In genomic region chr6:116772450-116772849, GRCh38 we compare ENCODE assay signal across 31 cellular contexts. TPM values are rescaled to one million over a fixed set of nuclear protein-coding genes. Genes with fewer than 3 reads are reported as not detected.
"Had no signal": no experiment of that assay in that cellular context is flagged by ENCODE, and none has a peak within 500 bp of the region (broad histone marks: within the 10 kb centered on the region; RNA-seq: fewer than 3 reads in every experiment).

No MANE protein-coding gene starts in this region.

- H3K27ac ChIP-seq: stomach, suprapubic skin, testis, thoracic aorta, thyroid gland, tibial artery, tibial nerve, transverse colon, upper lobe of left lung, upper lobe of right lung, uterus, vagina had no signal

- H3K4me3 ChIP-seq: stomach, suprapubic skin, testis, thoracic aorta, thyroid gland, tibial artery, tibial nerve, transverse colon, upper lobe of left lung, upper lobe of right lung, uterus, vagina had no signal

- FAIRE-seq: urothelium cell line had no signal

- H3K9me3 ChIP-seq: stomach, suprapubic skin, testis, thoracic aorta, thyroid gland, tibial artery, tibial nerve, transverse colon, upper lobe of left lung, upper lobe of right lung, uterus, vagina had no signal

- H3K27me3 ChIP-seq: stomach, suprapubic skin, testis, thyroid gland, tibial artery, tibial nerve, upper lobe of left lung, uterus, vagina had no signal

- H3K36me3 ChIP-seq: stomach, suprapubic skin, thoracic aorta, thyroid gland, tibial artery, tibial nerve, transverse colon, upper lobe of left lung, upper lobe of right lung, uterus, vagina had no signal

- DNase-seq: stimulated activated CD4-positive, alpha-beta T cell treated with anti-CD3 and anti-CD28 coated beads, Interleukin-2, amount 100 ng/mL, for 48 hours; stimulated activated CD4-positive, alpha-beta T cell treated with anti-CD3 and anti-CD28 coated beads, Interleukin-4, amount 100 ng/mL, for 1 hour; stimulated activated CD4-positive, alpha-beta T cell treated with anti-CD3 and anti-CD28 coated beads, Interleukin-4, amount 100 ng/mL, for 24 hours; stimulated activated CD4-positive, alpha-beta T cell treated with anti-CD3 and anti-CD28 coated beads, Interleukin-4, amount 100 ng/mL, for 4 hours; stimulated activated CD8-positive, alpha-beta memory T cell treated with anti-CD3 and anti-CD28 coated beads, Interleukin-4, amount 100 ng/mL, for 48 hours; stimulated activated naive B cell treated with anti-CD40 and anti-IgM and Interleukin-4, amounts not matched to agents 10 μg/mL and 1 μg/mL and 100 μg/mL, for 72 hours; stimulated activated naive CD4-positive, alpha-beta T cell; stimulated activated naive CD4-positive, alpha-beta T cell treated with Interleukin-2 at 50 U/mL for 16 hours; stimulated activated naive CD8-positive, alpha-beta T cell treated with anti-CD3 and anti-CD28 coated beads, Interleukin-15, amount 100 ng/mL, for 72 hours; stimulated activated naive CD8-positive, alpha-beta T cell treated with anti-CD3 and anti-CD28 coated beads, Interleukin-15, Interleukin-2, amounts not matched to agents 100 U/mL and 50 U/mL, for 24 hours; stomach; substantia nigra; testis; thyroid gland; tibial artery; transverse colon; trophoblast cell; upper lobe of left lung; upper lobe of right lung; uterus had no signal

- H3K4me1 ChIP-seq: stomach, suprapubic skin, testis, thyroid gland, tibial artery, transverse colon, upper lobe of left lung, upper lobe of right lung, uterus, vagina had no signal

- ATAC-seq: stimulated activated effector memory CD8-positive, alpha-beta T cell treated with anti-CD3 and anti-CD28 coated beads, Interleukin-12 subunit alpha, Interleukin-12 subunit beta, amount 100 ng/mL, for 72 hours; stimulated activated memory B cell treated with anti-CD40 and anti-IgM and Interleukin-4, amounts not matched to agents 10 μg/mL and 1 μg/mL and 100 μg/mL, for 72 hours; stimulated activated naive B cell treated with anti-CD40 and anti-IgM and Interleukin-4, amounts not matched to agents 10 μg/mL and 1 μg/mL and 100 μg/mL, for 72 hours; stimulated activated naive CD8-positive, alpha-beta T cell treated with anti-CD3 and anti-CD28 coated beads, Interleukin-15, amount 100 ng/mL, for 72 hours; stimulated activated naive CD8-positive, alpha-beta T cell treated with anti-CD3 and anti-CD28 coated beads, Interleukin-15, Interleukin-2, amounts not matched to agents 100 U/mL and 50 U/mL, for 24 hours; upper lobe of right lung had no signal

RNA-seq across cellular contexts. Expression of gene GPRC6A, which starts 56.4 kb away (rescaled TPM):
- total RNA-seq: stomach, subcutaneous adipose tissue, suprapubic skin, temporal lobe, thoracic aorta, thyroid gland, tibial nerve, transverse colon, upper lobe of left lung, upper lobe of right lung, ureter, urinary bladder, vagina had no signal
- polyA plus RNA-seq: stomach, urinary bladder had no signal
